Comparison of ENCODE assay signal across 8 cellular contexts in the genomic region with DNA sequence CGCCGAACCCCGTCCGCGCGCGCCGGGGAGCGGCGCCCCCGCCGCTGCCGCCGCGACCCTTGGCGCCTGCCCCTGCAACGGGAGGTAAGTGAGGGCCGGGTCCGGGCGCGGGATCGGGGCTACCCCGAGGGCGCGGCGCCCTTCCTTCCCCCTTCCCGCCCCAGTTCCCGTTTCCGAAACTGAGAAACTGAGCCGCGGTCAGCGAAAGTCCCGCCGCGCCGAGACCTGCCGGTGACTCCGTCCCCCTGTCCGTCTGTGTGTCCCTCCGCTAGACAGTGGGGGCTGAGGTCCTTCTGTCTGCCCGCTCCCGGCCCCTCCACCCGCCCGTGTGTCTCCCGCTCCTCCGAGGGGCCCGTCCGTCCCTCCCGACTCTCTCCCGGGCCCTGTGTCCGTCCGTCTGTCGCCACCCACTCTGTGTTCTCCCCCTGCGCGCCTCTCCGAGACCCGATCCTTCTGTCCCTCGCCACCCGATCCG. TPM values are rescaled to one million over a fixed set of nuclear protein-coding genes. Genes with fewer than 3 reads are reported as not detected.
A peak's percentile ranks its signal among the peaks of the same experiment; 100 is the strongest.
DNase-seq lines count a peak whose midpoint lies in the region; ATAC-seq and TF ChIP-seq lines count a peak whose summit lies in the region.

No MANE protein-coding gene starts in this region.

- H3K27ac Mint-ChIP-seq in CD14-positive monocyte: peak overlapping the region; percentile 92 to 99 (median 97)
- peak overlapping the region; percentile 42 for H3K27ac Mint-ChIP-seq in activated naive CD8-positive, alpha-beta T cell treated with anti-CD3 and anti-CD28 coated beads, Interleukin-2, amount 50 U/mL, for 24 hours
- H3K27ac Mint-ChIP-seq in stimulated activated memory B cell treated with anti-CD40 and anti-IgM and Interleukin-4, amounts not matched to agents 10 μg/mL and 1 μg/mL and 100 μg/mL, for 72 hours: peak overlapping the region; percentile 78

- TF ChIP-seq CTCF in CD14-positive monocyte (IDR thresholded peaks at IDR 0.05): no peak

- H3K27me3 Mint-ChIP-seq in CD14-positive monocyte (ENCODE audit: low read depth in 3 of 3): peaks cover 6 to 9% (median 7%) of the 10 kb centered on the region in 3 donors
- H3K27me3 Mint-ChIP-seq in activated naive CD8-positive, alpha-beta T cell treated with anti-CD3 and anti-CD28 coated beads, Interleukin-2, amount 50 U/mL, for 24 hours: peaks cover 15% of the 10 kb centered on the region
- H3K27me3 Mint-ChIP-seq in stimulated activated memory B cell treated with anti-CD40 and anti-IgM and Interleukin-4, amounts not matched to agents 10 μg/mL and 1 μg/mL and 100 μg/mL, for 72 hours: peaks cover 12% of the 10 kb centered on the region

- peak; percentile 11 for ATAC-seq in GM19455 (IDR thresholded peaks at IDR 0.05; ENCODE audit: unreplicated experiment)
- ATAC-seq in activated naive CD8-positive, alpha-beta T cell treated with anti-CD3 and anti-CD28 coated beads, Interleukin-2, amount 50 U/mL, for 24 hours: no peak
- ATAC-seq in stimulated activated memory B cell treated with anti-CD40 and anti-IgM and Interleukin-4, amounts not matched to agents 10 μg/mL and 1 μg/mL and 100 μg/mL, for 72 hours: peak; percentile 7

- H3K4me3 Mint-ChIP-seq in CD14-positive monocyte: peak overlapping the region; percentile 87 to 100
- peak overlapping the region; percentile 80 for H3K4me3 Mint-ChIP-seq in activated naive CD8-positive, alpha-beta T cell treated with anti-CD3 and anti-CD28 coated beads, Interleukin-2, amount 50 U/mL, for 24 hours
- peak overlapping the region; percentile 86 for H3K4me3 Mint-ChIP-seq in stimulated activated memory B cell treated with anti-CD40 and anti-IgM and Interleukin-4, amounts not matched to agents 10 μg/mL and 1 μg/mL and 100 μg/mL, for 72 hours

- H3K9ac ChIP-seq in HUES48 (ENCODE audit: low read depth, low read length) (0 out of 2 replicates have a peak overlapping the region, but pooled peaks have one; percentile 29), iPS-15b (ENCODE audit: low read depth, low read length) (peak overlapping the region; percentile 65)

- H3K4me3 ChIP-seq in HUES48 (ENCODE audit: low read depth, low read length) (peak overlapping the region; percentile 80), iPS-15b (ENCODE audit: low read depth, low read length) (peak overlapping the region; percentile 72)

- H3K4me1 ChIP-seq in HUES48 (ENCODE audit: control insufficient read depth, insufficient read depth, low read length) (peaks cover 20% of the 10 kb centered on the region), iPS-15b (ENCODE audit: control insufficient read depth, insufficient read depth, low read length) (peaks cover 23% of the 10 kb centered on the region)

- peaks cover 14 to 27% of the 10 kb centered on the region in 2 donors for H3K36me3 Mint-ChIP-seq in CD14-positive monocyte
- no peaks in the 10 kb centered on the region for H3K36me3 Mint-ChIP-seq in activated naive CD8-positive, alpha-beta T cell treated with anti-CD3 and anti-CD28 coated beads, Interleukin-2, amount 50 U/mL, for 24 hours (ENCODE audit: low read depth)
- H3K36me3 Mint-ChIP-seq in stimulated activated memory B cell treated with anti-CD40 and anti-IgM and Interleukin-4, amounts not matched to agents 10 μg/mL and 1 μg/mL and 100 μg/mL, for 72 hours: peaks cover 5% of the 10 kb centered on the region

- H3K4me1 Mint-ChIP-seq in CD14-positive monocyte: peaks cover 81% of the 10 kb centered on the region
- H3K4me1 Mint-ChIP-seq in activated naive CD8-positive, alpha-beta T cell treated with anti-CD3 and anti-CD28 coated beads, Interleukin-2, amount 50 U/mL, for 24 hours: peaks cover 18% of the 10 kb centered on the region
- H3K4me1 Mint-ChIP-seq in stimulated activated memory B cell treated with anti-CD40 and anti-IgM and Interleukin-4, amounts not matched to agents 10 μg/mL and 1 μg/mL and 100 μg/mL, for 72 hours: peaks cover 63% of the 10 kb centered on the region

- intact Hi-C loops in CD14-positive monocyte (cut with micrococcal nuclease): loop anchor here (5.0 to 10.0 kb wide), 3 partner anchors 39 to 96 kb away; a partner anchor contains a TSS

- H3K27ac ChIP-seq in HUES48 (ENCODE audit: low read depth, low read length): peak overlapping the region; percentile 23

- H3K36me3 ChIP-seq in HUES48 (ENCODE audit: control insufficient read depth, insufficient read depth, low read length): no peaks in the 10 kb centered on the region
- peaks cover 2% of the 10 kb centered on the region for H3K36me3 ChIP-seq in iPS-15b (ENCODE audit: control insufficient read depth, insufficient read depth, low read length)

- H3K9me3 ChIP-seq in HUES48 (ENCODE audit: control insufficient read depth, insufficient read depth, low read length) (no peaks in the 10 kb centered on the region), iPS-15b (ENCODE audit: control insufficient read depth, insufficient read depth, low read length) (no peaks in the 10 kb centered on the region)

- DNase-seq in CD14-positive monocyte (ENCODE audit: low spot score) (no peak), NCI-H1092 (lab: John Stamatoyannopoulos, UW) (no peak), NCI-H1436 treated with DMSO at 0.1 percent for 48 hours (lab: John Stamatoyannopoulos, UW) (no peak)
- peak; percentile 33 for DNase-seq in activated naive CD8-positive, alpha-beta T cell treated with anti-CD3 and anti-CD28 coated beads, Interleukin-2, amount 50 U/mL, for 24 hours

- H3K27me3 ChIP-seq in HUES48 (ENCODE audit: control insufficient read depth, insufficient read depth, low read length) (peaks cover 13% of the 10 kb centered on the region; the same call in 1 of the 2 replicates), iPS-15b (ENCODE audit: control insufficient read depth, insufficient read depth, low read length) (peaks cover 19% of the 10 kb centered on the region)

- no peaks in the 10 kb centered on the region for H3K9me3 Mint-ChIP-seq in CD14-positive monocyte
- H3K9me3 Mint-ChIP-seq in activated naive CD8-positive, alpha-beta T cell treated with anti-CD3 and anti-CD28 coated beads, Interleukin-2, amount 50 U/mL, for 24 hours: no peaks in the 10 kb centered on the region
- H3K9me3 Mint-ChIP-seq in stimulated activated memory B cell treated with anti-CD40 and anti-IgM and Interleukin-4, amounts not matched to agents 10 μg/mL and 1 μg/mL and 100 μg/mL, for 72 hours: no peaks in the 10 kb centered on the region

RNA-seq across cellular contexts. Expression of a gene that starts 0.4 kb away (rescaled TPM):
- 100 to 1,000 TPM; 123 to 158 TPM for polyA plus RNA-seq in CD14-positive monocyte

RNA-seq across cellular contexts. Expression of a gene that starts 31.1 kb away (rescaled TPM):
- polyA plus RNA-seq in CD14-positive monocyte: 10 to 100 TPM; 25.6 to 34.9 TPM

Comparison
In these comparisons a context has a peak if more than half of its experiments do, and no peak if none do; other contexts are left out.
1. H3K27ac Mint-ChIP-seq: peak in every context shown above with its lines; median percentile 97 in CD14-positive monocyte; 78 in stimulated activated memory B cell treated with anti-CD40 and anti-IgM and Interleukin-4, amounts not matched to agents 10 μg/mL and 1 μg/mL and 100 μg/mL, for 72 hours; 42 in activated naive CD8-positive, alpha-beta T cell treated with anti-CD3 and anti-CD28 coated beads, Interleukin-2, amount 50 U/mL, for 24 hours.